Comparison of ENCODE assay signal across 15 cellular contexts in the genomic region with DNA sequence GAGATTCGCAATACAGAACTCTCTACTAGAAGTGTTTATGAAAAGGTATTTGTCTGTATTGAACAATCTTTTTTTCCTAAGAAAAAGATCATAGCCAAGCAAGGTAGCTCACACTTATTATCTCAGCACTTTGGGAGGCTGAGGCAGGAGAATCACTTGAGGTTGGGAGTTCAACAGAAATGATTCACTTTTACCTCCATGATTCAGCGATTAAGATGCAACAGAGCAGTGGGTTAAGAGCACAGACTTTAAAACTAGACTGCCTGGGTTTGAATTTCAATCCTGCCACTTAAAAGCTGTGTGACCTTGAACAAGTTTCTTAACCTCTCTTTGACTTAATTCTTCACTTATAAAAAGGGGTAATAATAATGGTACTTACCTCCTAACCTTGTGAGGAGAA.
A peak's percentile ranks its signal among the peaks of the same experiment; 100 is the strongest.
DNase-seq lines count a peak whose midpoint lies in the region; ATAC-seq and TF ChIP-seq lines count a peak whose summit lies in the region.
"Had no signal": no experiment of that assay in that cellular context is flagged by ENCODE, and none has a peak within 500 bp of the region (broad histone marks: within the 10 kb centered on the region; RNA-seq: fewer than 3 reads in every experiment).

No MANE protein-coding gene starts in this region.

- WGBS in smooth muscle cell (ENCODE audit: low lambda C conversion rate), result 84% methylated on average over 2 of the region's 2 CpGs

- H3K79me2 ChIP-seq in smooth muscle cell (ENCODE audit: low read depth), result no peaks in the 10 kb centered on the region

- CTCF ChIA-PET in activated CD8-positive, alpha-beta T cell treated with anti-CD3 and anti-CD28 coated beads for 36 hours (lab: Charles Lee), result interaction anchor here (0.8 to 2.0 kb wide), 3 partner anchors 8 to 177 kb away, joined by 3 to 6 read pairs (median 5); no protein-coding TSS in a partner anchor
- CTCF ChIA-PET in activated CD8-positive, alpha-beta T cell treated with anti-CD3 and anti-CD28 coated beads, Interleukin-2, amount 10 ng/mL, durations not matched to agents 7 days and 5 days (lab: Charles Lee), result interaction anchor here (0.7 to 2.2 kb wide), 4 partner anchors 9 to 177 kb away, joined by 3 to 10 read pairs (median 3); no protein-coding TSS in a partner anchor

- H3K9me3 ChIP-seq in smooth muscle cell (replicated peaks; ENCODE audit: low read depth), result no peaks in the 10 kb centered on the region
- H3K9me3 ChIP-seq: Caco-2, HAP-1 had no signal

- H3K4me3 Mint-ChIP-seq in activated CD8-positive, alpha-beta T cell treated with anti-CD3 and anti-CD28 coated beads for 36 hours, result no peak overlapping the region
- no peak overlapping the region for H3K4me3 Mint-ChIP-seq in activated CD8-positive, alpha-beta T cell treated with anti-CD3 and anti-CD28 coated beads, Interleukin-2, amount 10 ng/mL, durations not matched to agents 7 days and 5 days
- H3K4me3 Mint-ChIP-seq in activated T-helper 17 cell treated with anti-CD3 and anti-CD28 coated beads, Interleukin-2, amount 50 U/mL, for 72 hours, result peak overlapping the region; percentile 61
- H3K4me3 Mint-ChIP-seq: CD14-positive monocyte had no signal

- H2AFZ ChIP-seq in smooth muscle cell (ENCODE audit: low read depth), result no peak overlapping the region

- H3K36me3 ChIP-seq in smooth muscle cell (ENCODE audit: low read depth), result no peaks in the 10 kb centered on the region
- H3K36me3 ChIP-seq: HAP-1 had no signal

- intact Hi-C loops in activated CD8-positive, alpha-beta T cell treated with anti-CD3 and anti-CD28 coated beads for 36 hours (cut with micrococcal nuclease), result no loop called here

- peaks cover 12% of the 10 kb centered on the region for H3K4me1 ChIP-seq in smooth muscle cell (ENCODE audit: low read depth)
- H3K4me1 ChIP-seq: Caco-2 had no signal

- TF ChIP-seq CTCF in activated CD8-positive, alpha-beta T cell treated with anti-CD3 and anti-CD28 coated beads for 36 hours (IDR thresholded peaks at IDR 0.05), result no peak
- no peak for TF ChIP-seq CTCF in smooth muscle cell (IDR thresholded peaks at IDR 0.05; ENCODE audit: borderline replicate concordance, insufficient read depth, poor library complexity, severe bottlenecking)

- H3K27me3 Mint-ChIP-seq in activated CD8-positive, alpha-beta T cell treated with anti-CD3 and anti-CD28 coated beads for 36 hours, result peaks cover 2% of the 10 kb centered on the region
- peaks cover 7% of the 10 kb centered on the region for H3K27me3 Mint-ChIP-seq in activated CD8-positive, alpha-beta T cell treated with anti-CD3 and anti-CD28 coated beads, Interleukin-2, amount 10 ng/mL, durations not matched to agents 7 days and 5 days (ENCODE audit: low read depth)
- H3K27me3 Mint-ChIP-seq in activated T-helper 17 cell treated with anti-CD3 and anti-CD28 coated beads, Interleukin-2, amount 50 U/mL, for 72 hours, result peaks cover 2% of the 10 kb centered on the region

- no peak overlapping the region for H3K27ac Mint-ChIP-seq in activated CD8-positive, alpha-beta T cell treated with anti-CD3 and anti-CD28 coated beads for 36 hours
- H3K27ac Mint-ChIP-seq in activated CD8-positive, alpha-beta T cell treated with anti-CD3 and anti-CD28 coated beads, Interleukin-2, amount 10 ng/mL, durations not matched to agents 7 days and 5 days, result no peak overlapping the region
- H3K27ac Mint-ChIP-seq in activated T-helper 17 cell treated with anti-CD3 and anti-CD28 coated beads, Interleukin-2, amount 50 U/mL, for 72 hours, result peak overlapping the region; percentile 82
- H3K27ac Mint-ChIP-seq: CD14-positive monocyte had no signal

- peaks cover 5% of the 10 kb centered on the region for H3K9me3 Mint-ChIP-seq in activated CD8-positive, alpha-beta T cell treated with anti-CD3 and anti-CD28 coated beads for 36 hours
- H3K9me3 Mint-ChIP-seq in activated CD8-positive, alpha-beta T cell treated with anti-CD3 and anti-CD28 coated beads, Interleukin-2, amount 10 ng/mL, durations not matched to agents 7 days and 5 days (ENCODE audit: insufficient read depth), result peaks cover 12% of the 10 kb centered on the region
- H3K9me3 Mint-ChIP-seq in activated T-helper 17 cell treated with anti-CD3 and anti-CD28 coated beads, Interleukin-2, amount 50 U/mL, for 72 hours, result peaks cover 14% of the 10 kb centered on the region

- peaks cover 9% of the 10 kb centered on the region for H3K4me1 Mint-ChIP-seq in activated CD8-positive, alpha-beta T cell treated with anti-CD3 and anti-CD28 coated beads for 36 hours (ENCODE audit: low read depth)
- peaks cover 12% of the 10 kb centered on the region for H3K4me1 Mint-ChIP-seq in activated CD8-positive, alpha-beta T cell treated with anti-CD3 and anti-CD28 coated beads, Interleukin-2, amount 10 ng/mL, durations not matched to agents 7 days and 5 days (ENCODE audit: low read depth)
- H3K4me1 Mint-ChIP-seq in activated T-helper 17 cell treated with anti-CD3 and anti-CD28 coated beads, Interleukin-2, amount 50 U/mL, for 72 hours, result peaks cover 5% of the 10 kb centered on the region
- H3K4me1 Mint-ChIP-seq: CD14-positive monocyte had no signal

- POLR2A ChIA-PET in activated CD8-positive, alpha-beta T cell treated with anti-CD3 and anti-CD28 coated beads for 36 hours (lab: Charles Lee), result no interaction called here
- POLR2A ChIA-PET in activated CD8-positive, alpha-beta T cell treated with anti-CD3 and anti-CD28 coated beads, Interleukin-2, amount 10 ng/mL, durations not matched to agents 7 days and 5 days (lab: Charles Lee), result interaction anchor here (1.4 kb wide), 1 partner anchor 9 kb away, joined by 3 read pairs; no protein-coding TSS in a partner anchor

- H3K4me3 ChIP-seq in smooth muscle cell, result no peak overlapping the region
- H3K4me3 ChIP-seq: HAP-1 had no signal

- no peak for DNase-seq in activated CD8-positive, alpha-beta T cell treated with anti-CD3 and anti-CD28 coated beads for 36 hours
- no peak for DNase-seq in activated CD8-positive, alpha-beta T cell treated with anti-CD3 and anti-CD28 coated beads, Interleukin-2, amount 10 ng/mL, durations not matched to agents 7 days and 5 days
- DNase-seq in stimulated activated CD4-positive, alpha-beta T cell treated with anti-CD3 and anti-CD28 coated beads, Interleukin-1b, Interleukin-23, amount 100 ng/mL, for 48 hours, result peak; percentile 41
- DNase-seq in stimulated activated CD4-positive, alpha-beta T cell treated with anti-CD3 and anti-CD28 coated beads, Interleukin-2, amount 100 ng/mL, for 48 hours, result no peak
- no peak for DNase-seq in smooth muscle cell (lab: John Stamatoyannopoulos, UW; ENCODE audit: unreplicated experiment)
- no peak for DNase-seq in T-helper 9 cell
- DNase-seq: Caco-2, NCI-H187 treated with DMSO at 0.1 percent for 48 hours, NCI-H82 had no signal

- ATAC-seq in activated CD8-positive, alpha-beta T cell treated with anti-CD3 and anti-CD28 coated beads for 36 hours, result peak; percentile 34
- ATAC-seq in activated CD8-positive, alpha-beta T cell treated with anti-CD3 and anti-CD28 coated beads, Interleukin-2, amount 10 ng/mL, durations not matched to agents 7 days and 5 days, result no peak
- peak; percentile 93 for ATAC-seq in activated T-helper 17 cell treated with anti-CD3 and anti-CD28 coated beads, Interleukin-2, amount 50 U/mL, for 72 hours (replicated peaks)
- no peak for ATAC-seq in GM18861 (IDR thresholded peaks at IDR 0.05; ENCODE audit: unreplicated experiment)
- ATAC-seq: HepG2, Panc1 had no signal

- no peak overlapping the region for H3K9ac ChIP-seq in smooth muscle cell (ENCODE audit: low read depth)

- H3K27ac ChIP-seq in smooth muscle cell (ENCODE audit: low read depth), result peak overlapping the region; percentile 72

- H3F3A ChIP-seq in smooth muscle cell (ENCODE audit: low read depth), result peaks cover 6% of the 10 kb centered on the region

- no peaks in the 10 kb centered on the region for H3K36me3 Mint-ChIP-seq in activated CD8-positive, alpha-beta T cell treated with anti-CD3 and anti-CD28 coated beads for 36 hours (ENCODE audit: low read depth)
- H3K36me3 Mint-ChIP-seq in activated CD8-positive, alpha-beta T cell treated with anti-CD3 and anti-CD28 coated beads, Interleukin-2, amount 10 ng/mL, durations not matched to agents 7 days and 5 days (ENCODE audit: low read depth), result peaks cover 2% of the 10 kb centered on the region
- peaks cover 4% of the 10 kb centered on the region for H3K36me3 Mint-ChIP-seq in activated T-helper 17 cell treated with anti-CD3 and anti-CD28 coated beads, Interleukin-2, amount 50 U/mL, for 72 hours (ENCODE audit: low read depth)
- H3K36me3 Mint-ChIP-seq: CD14-positive monocyte had no signal

- H3K27me3 ChIP-seq in smooth muscle cell (ENCODE audit: low read depth), result no peaks in the 10 kb centered on the region

- no peaks in the 10 kb centered on the region for H4K20me1 ChIP-seq in smooth muscle cell (ENCODE audit: low read depth)

- H3K4me2 ChIP-seq in smooth muscle cell, result peak overlapping the region; percentile 19

Comparison
In these comparisons a context has a peak if more than half of its experiments do, and no peak if none do; other contexts are left out.
1. ATAC-seq: peak in activated CD8-positive, alpha-beta T cell treated with anti-CD3 and anti-CD28 coated beads for 36 hours (single experiment) and activated T-helper 17 cell treated with anti-CD3 and anti-CD28 coated beads, Interleukin-2, amount 50 U/mL, for 72 hours (single experiment); none in activated CD8-positive, alpha-beta T cell treated with anti-CD3 and anti-CD28 coated beads, Interleukin-2, amount 10 ng/mL, durations not matched to agents 7 days and 5 days (single experiment) and GM18861 (single experiment).